Comparison of ENCODE assay signal across 1 cellular context in genomic region chr3:107431048-107431297, GRCh38.
TF ChIP-seq lines count a peak whose summit lies in the region.

No MANE protein-coding gene starts in this region.

TF ChIP-seq in GM23338, 12 proteins besides CTCF, POLR2A, EP300 and RAD21:
- TF ChIP-seq ZNF462 (CRISPR knock-in tag; IDR thresholded peaks at IDR 0.05): no peak
- peak; percentile 31 for TF ChIP-seq EZH2 (IDR thresholded peaks at IDR 0.05; ENCODE audit: low read depth, unreplicated experiment)
- TF ChIP-seq ETS1 (IDR thresholded peaks at IDR 0.05): no peak
- no peak for TF ChIP-seq CREB1 (CRISPR knock-in tag; IDR thresholded peaks at IDR 0.05; ENCODE audit: low read depth)
